22 cellular contexts compared by ENCODE assay signal in genomic region chr12:171276-171675, GRCh38. TPM values are rescaled to one million over a fixed set of nuclear protein-coding genes. Genes with fewer than 3 reads are reported as not detected.
DNase-seq lines count a peak whose midpoint lies in the region; ATAC-seq and TF ChIP-seq lines count a peak whose summit lies in the region.
"Had no signal": no experiment of that assay in that cellular context is flagged by ENCODE, and none has a peak within 500 bp of the region (broad histone marks: within the 10 kb centered on the region; RNA-seq: fewer than 3 reads in every experiment).

No MANE protein-coding gene starts in this region.

- DNase-seq in endothelial cell (ENCODE audit: low spot score) (no peak), neuronal stem cell (ENCODE audit: low spot score) (no peak), mesothelial cell of epicardium (ENCODE audit: low spot score in 2 of 2, unreplicated experiment in 2 of 2) (no peak), upper lobe of right lung (no peak)
- DNase-seq: 8988T; ACHN; AML-193; CD4-positive, alpha-beta T cell; CD8-positive, alpha-beta memory T cell; DMS 273 treated with DMSO at 0.1 percent for 48 hours; DMS79 treated with DMSO at 0.1 percent for 48 hours; GF-D8; HCEC 1CT had no signal

- no peaks in the 10 kb centered on the region for H3K79me2 ChIP-seq in Loucy (ENCODE audit: insufficient read depth, low read length)

- H4K91ac ChIP-seq in neuronal stem cell (ENCODE audit: low read depth, low read length, poor library complexity), result no peak overlapping the region

- H3K9ac ChIP-seq in Loucy (ENCODE audit: low read depth, low read length, poor library complexity, severe bottlenecking), result peak overlapping the region; percentile 81
- H3K9ac ChIP-seq in neuronal stem cell (ENCODE audit: low read depth, low read length, poor library complexity), result peak overlapping the region; percentile 65
- H3K9ac ChIP-seq: BLaER1 treated with 17β-estradiol and CSF1 and Interleukin-3, amounts not matched to agents 10 nM and 100 nM had no signal

- no peaks in the 10 kb centered on the region for H4K20me1 ChIP-seq in Loucy (ENCODE audit: insufficient read depth, low read length, poor library complexity, severe bottlenecking)
- H4K20me1 ChIP-seq: BLaER1 treated with 17β-estradiol and CSF1 and Interleukin-3, amounts not matched to agents 10 nM and 100 nM had no signal

- H3K18ac ChIP-seq in neuronal stem cell (ENCODE audit: low read length), result no peak overlapping the region

- H3K4me3 Mint-ChIP-seq in endothelial cell (ENCODE audit: unreplicated experiment) (no peak overlapping the region), nephron (peak overlapping the region in 1 of 3 experiments; percentile 3), mesothelial cell of epicardium (no peak overlapping the region)
- H3K4me3 Mint-ChIP-seq: CD14-positive monocyte; CD4-positive, alpha-beta T cell; CD8-positive, alpha-beta memory T cell; GM23338 had no signal

- no peaks in the 10 kb centered on the region for H3K27me3 ChIP-seq in Loucy (ENCODE audit: insufficient read depth, low read length, poor library complexity, severe bottlenecking)
- H3K27me3 ChIP-seq in neuronal stem cell (ENCODE audit: control insufficient read depth in 3 of 3, insufficient read depth in 3 of 3, low read depth in 1 of 3, low read length in 3 of 3), result peaks cover 0 to 49% (median 0%) of the 10 kb centered on the region in 3 experiments
- no peaks in the 10 kb centered on the region for H3K27me3 ChIP-seq in upper lobe of right lung
- H3K27me3 ChIP-seq: BE2C; BLaER1 treated with 17β-estradiol and CSF1 and Interleukin-3, amounts not matched to agents 10 nM and 100 nM had no signal

- H2BK15ac ChIP-seq in neuronal stem cell (ENCODE audit: low read length), result peak overlapping the region; percentile 56

- no peak overlapping the region for H2BK12ac ChIP-seq in neuronal stem cell (ENCODE audit: low read length)

- peak overlapping the region; percentile 29 for H2BK5ac ChIP-seq in neuronal stem cell (ENCODE audit: low read length)

- peak overlapping the region; percentile 42 for H3K27ac Mint-ChIP-seq in endothelial cell (ENCODE audit: unreplicated experiment)
- H3K27ac Mint-ChIP-seq in nephron, result peak overlapping the region; percentile 49 to 90 (median 73)
- H3K27ac Mint-ChIP-seq in mesothelial cell of epicardium, result no peak overlapping the region
- H3K27ac Mint-ChIP-seq: CD4-positive, alpha-beta T cell; CD8-positive, alpha-beta memory T cell; GM23338 had no signal

- H3K4ac ChIP-seq in neuronal stem cell (ENCODE audit: low read length), result no peak overlapping the region

- no peak overlapping the region for H3K14ac ChIP-seq in neuronal stem cell (ENCODE audit: low read length)

- ATAC-seq in upper lobe of right lung, result no peak
- no peak for ATAC-seq in HG02840 (IDR thresholded peaks at IDR 0.05; ENCODE audit: low FRiP score, unreplicated experiment)
- ATAC-seq: A549 had no signal

- peak overlapping the region; percentile 49 for H3K23ac ChIP-seq in neuronal stem cell (ENCODE audit: low read depth, low read length, poor library complexity)

- no peaks in the 10 kb centered on the region for H3K9me3 Mint-ChIP-seq in endothelial cell (ENCODE audit: unreplicated experiment)
- H3K9me3 Mint-ChIP-seq in nephron, result no peaks in the 10 kb centered on the region
- no peaks in the 10 kb centered on the region for H3K9me3 Mint-ChIP-seq in mesothelial cell of epicardium
- H3K9me3 Mint-ChIP-seq: CD14-positive monocyte; CD4-positive, alpha-beta T cell; CD8-positive, alpha-beta memory T cell; GM23338 had no signal

- WGBS in neuronal stem cell (ENCODE audit: extremely low coverage in 2 of 2, insufficient read length in 2 of 2, insufficient replicate concordance in 1 of 2), 2 donors, result no CpG with 5 or more reads among the region's 10 CpGs

- peaks cover 3% of the 10 kb centered on the region for H3K36me3 Mint-ChIP-seq in endothelial cell (ENCODE audit: low read depth, unreplicated experiment)
- H3K36me3 Mint-ChIP-seq in nephron (ENCODE audit: low read depth), result no peaks in the 10 kb centered on the region
- no peaks in the 10 kb centered on the region for H3K36me3 Mint-ChIP-seq in mesothelial cell of epicardium
- H3K36me3 Mint-ChIP-seq: CD14-positive monocyte; CD8-positive, alpha-beta memory T cell had no signal

- intact Hi-C loops in upper lobe of right lung (cut with DNase I), result no loop called here

- H2BK120ac ChIP-seq in neuronal stem cell (ENCODE audit: low read depth, low read length), result no peak overlapping the region

- peaks cover 5% of the 10 kb centered on the region for H3K27me3 Mint-ChIP-seq in endothelial cell (ENCODE audit: unreplicated experiment)
- H3K27me3 Mint-ChIP-seq in nephron (ENCODE audit: low read depth), result peaks cover 21% of the 10 kb centered on the region
- H3K27me3 Mint-ChIP-seq in mesothelial cell of epicardium (ENCODE audit: low read depth), result peaks cover 3% of the 10 kb centered on the region

- H3K79me1 ChIP-seq in neuronal stem cell (ENCODE audit: low read depth, low read length), result no peaks in the 10 kb centered on the region

- H2AFZ ChIP-seq in Loucy (ENCODE audit: low read length), result no peak overlapping the region
- no peak overlapping the region for H2AFZ ChIP-seq in neuronal stem cell (ENCODE audit: low read length)
- H2AFZ ChIP-seq: GM23338 had no signal

- peaks cover 60% of the 10 kb centered on the region for H3K4me1 Mint-ChIP-seq in endothelial cell (ENCODE audit: unreplicated experiment)
- peaks cover 76% of the 10 kb centered on the region for H3K4me1 Mint-ChIP-seq in nephron
- H3K4me1 Mint-ChIP-seq in mesothelial cell of epicardium, result peaks cover 64% of the 10 kb centered on the region

- H3K27ac ChIP-seq in neuronal stem cell (replicated peaks; ENCODE audit: low read length), result no peak overlapping the region
- no peak overlapping the region for H3K27ac ChIP-seq in upper lobe of right lung
- H3K27ac ChIP-seq: A549; BLaER1 treated with 17β-estradiol and CSF1 and Interleukin-3, amounts not matched to agents 10 nM and 100 nM had no signal

- H3K36me3 ChIP-seq in Loucy (ENCODE audit: insufficient read depth, low read length), result no peaks in the 10 kb centered on the region
- H3K36me3 ChIP-seq in neuronal stem cell (replicated peaks in 1 of 2; ENCODE audit: control insufficient read depth in 2 of 2, insufficient read depth in 2 of 2, low read length in 2 of 2), result no peaks in the 10 kb centered on the region
- H3K36me3 ChIP-seq in upper lobe of right lung, result no peaks in the 10 kb centered on the region
- H3K36me3 ChIP-seq: BE2C; BLaER1 treated with 17β-estradiol and CSF1 and Interleukin-3, amounts not matched to agents 10 nM and 100 nM had no signal

- TF ChIP-seq CTCF in Loucy (conservative IDR thresholded peaks at IDR 0.05; ENCODE audit: low read length) (no peak), endothelial cell (IDR thresholded peaks at IDR 0.05; ENCODE audit: unreplicated experiment) (no peak), nephron (IDR thresholded peaks at IDR 0.05; ENCODE audit: unreplicated experiment in 3 of 3) (no peak), mesothelial cell of epicardium (IDR thresholded peaks at IDR 0.05; ENCODE audit: unreplicated experiment) (no peak), upper lobe of right lung (IDR thresholded peaks at IDR 0.05) (no peak)

- peak overlapping the region; percentile 73 for H2AK5ac ChIP-seq in neuronal stem cell (ENCODE audit: low read depth, low read length)

- H3K4me3 ChIP-seq in Loucy (ENCODE audit: low read length, poor library complexity, severe bottlenecking), result peak overlapping the region; percentile 12
- H3K4me3 ChIP-seq in neuronal stem cell (ENCODE audit: low read length in 2 of 2), result no peak overlapping the region
- H3K4me3 ChIP-seq in upper lobe of right lung, result no peak overlapping the region
- H3K4me3 ChIP-seq: A549; BLaER1 treated with 17β-estradiol and CSF1 and Interleukin-3, amounts not matched to agents 10 nM and 100 nM; GM23338 had no signal

- no peak overlapping the region for H4K8ac ChIP-seq in neuronal stem cell (ENCODE audit: low read depth, low read length)

- H3K9me2 ChIP-seq in Loucy (replicated peaks; ENCODE audit: low read depth, low read length), result no peaks in the 10 kb centered on the region

- H3K4me2 ChIP-seq in Loucy (ENCODE audit: low read depth, low read length, poor library complexity, severe bottlenecking) (peak overlapping the region; percentile 90), neuronal stem cell (ENCODE audit: insufficient read depth, low read length, poor library complexity, severe bottlenecking) (no peak overlapping the region)
- H3K4me2 ChIP-seq: A549, GM23338 had no signal

- peaks cover 90% of the 10 kb centered on the region for H3K4me1 ChIP-seq in Loucy (ENCODE audit: insufficient read depth, low read length, poor library complexity, severe bottlenecking)
- peaks cover 5 to 33% of the 10 kb centered on the region in 2 donors for H3K4me1 ChIP-seq in neuronal stem cell (ENCODE audit: control insufficient read depth in 2 of 2, insufficient read depth in 1 of 2, low read depth in 1 of 2, low read length in 2 of 2)
- no peaks in the 10 kb centered on the region for H3K4me1 ChIP-seq in upper lobe of right lung

- no peaks in the 10 kb centered on the region for H3F3A ChIP-seq in Loucy (ENCODE audit: low read depth)

- no peaks in the 10 kb centered on the region for H3K9me3 ChIP-seq in Loucy (ENCODE audit: insufficient read depth, low read depth, low read length)
- no peaks in the 10 kb centered on the region for H3K9me3 ChIP-seq in neuronal stem cell (replicated peaks in 1 of 2; ENCODE audit: control insufficient read depth in 2 of 2, insufficient read depth in 1 of 2, low read depth in 1 of 2, low read length in 2 of 2)
- no peaks in the 10 kb centered on the region for H3K9me3 ChIP-seq in upper lobe of right lung
- H3K9me3 ChIP-seq: A549; BE2C; BLaER1 treated with 17β-estradiol and CSF1 and Interleukin-3, amounts not matched to agents 10 nM and 100 nM had no signal

RNA-seq across cellular contexts. Expression of gene SLC6A12, which starts 42.7 kb away (rescaled TPM):
- 0.26 TPM for total RNA-seq in endothelial cell (ENCODE audit: unreplicated experiment)
- polyA plus RNA-seq in neuronal stem cell (2013, experiment 1 of 2), result 0.18 TPM
- polyA plus RNA-seq in neuronal stem cell (2013, experiment 2 of 2), result 0.22 TPM
- 0.29 TPM in 2 of 3 replicates, not detected in the other for total RNA-seq in mesothelial cell of epicardium
- total RNA-seq in upper lobe of right lung, result 11.1 TPM
- total RNA-seq: CD4-positive, alpha-beta T cell; G401 had no signal
- polyA plus RNA-seq: CD8-positive, alpha-beta memory T cell; GM23338 had no signal
